In genomic region chr10:92697663-92698511, GRCh38 we compare ENCODE assay signal across 1 cellular context.
TF ChIP-seq lines count a peak whose summit lies in the region.

No MANE protein-coding gene starts in this region.

TF ChIP-seq in GM12878, 131 proteins besides CTCF, POLR2A, EP300 and RAD21 (continued from another document and continues in another):
- TF ChIP-seq ZBTB11 (CRISPR knock-in tag; IDR thresholded peaks at IDR 0.05) (no peak), MTA2 (IDR thresholded peaks at IDR 0.05; ENCODE audit: low read depth) (no peak), FOXM1 (IDR thresholded peaks at IDR 0.05; ENCODE audit: low read depth, low read length) (no peak), PRDM15 (CRISPR knock-in tag; IDR thresholded peaks at IDR 0.05) (no peak), HSF1 (IDR thresholded peaks at IDR 0.05; ENCODE audit: low read depth, low read length) (no peak), REST (IDR thresholded peaks at IDR 0.05; ENCODE audit: low read depth, low read length) (no peak), HCFC1 (IDR thresholded peaks at IDR 0.05; ENCODE audit: low read length) (no peak), E2F4 (IDR thresholded peaks at IDR 0.05; ENCODE audit: low read depth, low read length) (no peak), ATF2 (IDR thresholded peaks at IDR 0.05; ENCODE audit: low read length) (peak; percentile 60; the same call in 1 of the 2 replicates), PAX8 (IDR thresholded peaks at IDR 0.05) (no peak), EZH2 (IDR thresholded peaks at IDR 0.05; ENCODE audit: borderline replicate concordance, control insufficient read depth, low read depth, low read length) (no peak), SUPT20H (IDR thresholded peaks at IDR 0.05; ENCODE audit: borderline replicate concordance, control insufficient read depth, low read depth, low read length) (no peak), ZNF217 (IDR thresholded peaks at IDR 0.05) (no peak), BCL11A (IDR thresholded peaks at IDR 0.05; ENCODE audit: low read depth, low read length) (no peak), MLLT1 (IDR thresholded peaks at IDR 0.05) (no peak), CBX3 (IDR thresholded peaks at IDR 0.05; ENCODE audit: borderline replicate concordance, low read depth) (no peak), TAF1 (IDR thresholded peaks at IDR 0.05; ENCODE audit: borderline replicate concordance, low read depth, low read length) (no peak), JUNB (IDR thresholded peaks at IDR 0.05) (peak; percentile 6; the same call in 1 of the 2 replicates), KDM1A (IDR thresholded peaks at IDR 0.05; ENCODE audit: borderline replicate concordance) (no peak), TCF12 (IDR thresholded peaks at IDR 0.05; ENCODE audit: low read depth, low read length) (no peak), TCF7 (IDR thresholded peaks at IDR 0.05; ENCODE audit: borderline replicate concordance) (peak; percentile 54; the same call in 1 of the 2 replicates), YBX1 (IDR thresholded peaks at IDR 0.05) (no peak), SUZ12 (IDR thresholded peaks at IDR 0.05; ENCODE audit: unreplicated experiment) (no peak), FOXK2 (IDR thresholded peaks at IDR 0.05) (no peak), STAT1 (conservative IDR thresholded peaks at IDR 0.05) (no peak), ATF3 (IDR thresholded peaks at IDR 0.05; ENCODE audit: borderline replicate concordance, extremely low read depth, low read depth, low read length) (no peak), NFIC (IDR thresholded peaks at IDR 0.05; ENCODE audit: low read depth, low read length) (peak; percentile 85; the same call in 1 of the 2 replicates), RFX5 (IDR thresholded peaks at IDR 0.05; ENCODE audit: low read depth, low read length) (no peak), E2F8 (IDR thresholded peaks at IDR 0.05; ENCODE audit: low read depth, partially characterized antibody) (no peak), POU2F2 (IDR thresholded peaks at IDR 0.05; ENCODE audit: borderline replicate concordance, low read depth, low read length) (0 out of 3 replicates have a peak, but pooled peaks have one; percentile 16), NR2C2 (IDR thresholded peaks at IDR 0.05; ENCODE audit: borderline replicate concordance, control insufficient read depth, insufficient read length, low read depth) (no peak), NFYA (IDR thresholded peaks at IDR 0.05; ENCODE audit: borderline replicate concordance, low read depth, low read length) (no peak), ZNF207 (IDR thresholded peaks at IDR 0.05; ENCODE audit: borderline replicate concordance) (no peak), ZZZ3 (IDR thresholded peaks at IDR 0.05; ENCODE audit: control insufficient read depth, insufficient read length, low read depth) (no peak), CREB1 (IDR thresholded peaks at IDR 0.05; ENCODE audit: low read depth) (no peak), KLF5 (IDR thresholded peaks at IDR 0.05; ENCODE audit: partially characterized antibody) (no peak), SPI1 (IDR thresholded peaks at IDR 0.05; ENCODE audit: borderline replicate concordance, insufficient read depth, low read depth, low read length) (peak; percentile 46; the same call in 1 of the 2 replicates), TCF3 (IDR thresholded peaks at IDR 0.05; ENCODE audit: borderline replicate concordance, insufficient read depth, low read depth, low read length) (no peak), PBX3 (IDR thresholded peaks at IDR 0.05; ENCODE audit: insufficient replicate concordance, low read depth, low read length) (no peak)
